8 cellular contexts compared by ENCODE assay signal in the genomic region with DNA sequence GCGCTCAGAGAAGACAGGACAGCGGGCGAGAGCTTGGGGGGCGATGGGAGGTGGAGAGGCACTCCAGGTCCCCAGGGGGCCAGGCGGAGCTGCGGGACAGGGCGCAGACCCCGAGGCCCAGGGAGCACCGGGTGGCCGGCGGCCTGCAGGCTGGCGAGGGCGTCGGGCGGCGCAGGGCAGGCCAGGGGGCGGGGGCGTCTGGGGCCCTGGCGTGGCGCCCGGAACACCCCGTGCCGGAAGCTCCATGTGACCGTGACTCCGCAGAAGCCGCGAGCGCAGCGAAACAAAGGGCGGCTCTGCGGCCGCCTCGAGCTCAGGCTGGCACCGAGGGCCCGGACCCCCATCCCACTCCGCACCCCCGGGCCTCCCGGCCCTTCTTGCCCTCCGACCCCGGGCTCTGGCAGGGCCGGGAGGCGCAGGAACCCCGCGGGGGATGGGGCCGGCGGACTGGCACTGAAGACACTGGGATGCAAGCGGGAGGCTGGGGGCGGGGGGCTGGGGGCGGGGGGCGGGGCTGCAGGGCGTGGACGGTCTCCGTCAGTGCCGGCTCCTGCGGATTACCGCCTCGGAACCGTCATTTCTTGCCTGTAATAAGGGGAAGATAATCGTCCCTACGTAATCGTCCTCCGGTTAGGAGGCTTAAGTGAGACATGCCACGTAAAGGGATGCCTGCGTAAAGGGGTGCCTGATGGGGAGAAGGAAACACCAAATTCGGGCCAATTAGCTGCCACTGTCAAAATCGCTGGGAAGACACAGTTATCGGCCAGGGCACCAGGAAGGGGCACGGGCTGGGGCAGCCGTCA. TPM values are rescaled to one million over a fixed set of nuclear protein-coding genes. Genes with fewer than 3 reads are reported as not detected.
DNase-seq lines count a peak whose midpoint lies in the region; ATAC-seq, FAIRE-seq and TF ChIP-seq lines count a peak whose summit lies in the region.

No MANE protein-coding gene starts in this region.

- H3K27ac ChIP-seq in WERI-Rb-1: peak overlapping the region; percentile 98

- peak; percentile 81 for ATAC-seq in HG02610 (IDR thresholded peaks at IDR 0.05; ENCODE audit: unreplicated experiment)

- TF ChIP-seq CTCF in GM13977 (IDR thresholded peaks at IDR 0.05; ENCODE audit: extremely low read depth, insufficient read depth, missing control alignments) (no peak), WERI-Rb-1 (IDR thresholded peaks at IDR 0.05; ENCODE audit: low read depth, low read length) (no peak), bronchial epithelial cell (IDR thresholded peaks at IDR 0.05; ENCODE audit: insufficient read depth, low read length, severe bottlenecking) (no peak)

- H3K27me3 ChIP-seq in WERI-Rb-1 (ENCODE audit: insufficient read depth, low read depth, severe bottlenecking) (no peaks in the 10 kb centered on the region), bronchial epithelial cell (ENCODE audit: control insufficient read depth, insufficient read depth, low read length) (no peaks in the 10 kb centered on the region)

- H3K9me3 ChIP-seq in WERI-Rb-1 (ENCODE audit: severe bottlenecking): no peaks in the 10 kb centered on the region

- peak overlapping the region; percentile 46 for H3K4me3 ChIP-seq in WERI-Rb-1 (ENCODE audit: low read depth, low read length)
- peak overlapping the region; percentile 26 for H3K4me3 ChIP-seq in bronchial epithelial cell (ENCODE audit: low read depth, low read length)

- H3K36me3 ChIP-seq in WERI-Rb-1: no peaks in the 10 kb centered on the region
- no peaks in the 10 kb centered on the region for H3K36me3 ChIP-seq in bronchial epithelial cell (ENCODE audit: control insufficient read depth, insufficient read depth, low read length)

- peak; percentile 93 for DNase-seq in GM13977 (ENCODE audit: low spot score)
- peak; percentile 48 for DNase-seq in NCI-H1694 (lab: John Stamatoyannopoulos, UW)
- peak; percentile 86 for DNase-seq in WERI-Rb-1
- peak; percentile 58 for DNase-seq in bronchial epithelial cell (ENCODE audit: low read depth)
- peak; percentile 83 for DNase-seq in inferior parietal cortex (ENCODE audit: extremely low spot score)
- peak; percentile 67 for DNase-seq in stimulated activated CD4-positive, alpha-beta T cell treated with anti-CD3 and anti-CD28 coated beads, Interleukin-12 subunit alpha, Interleukin-12 subunit beta, amount 100 ng/mL, for 4 hours
- no peak for DNase-seq in LoVo (ENCODE audit: low spot score)

- in situ Hi-C loops in GM13977 (cut with MboI; ENCODE audit: low pct_unique_long_range_greater_than_20kb, low sequenced_read_pairs, unreplicated experiment): no loop called here

- FAIRE-seq in bronchial epithelial cell (lab: Jason Lieb, UNC): no peak

RNA-seq across cellular contexts. Expression of a gene that starts 19.2 kb away (rescaled TPM):
- total RNA-seq in bronchial epithelial cell: 0.13 TPM in 1 of 2 replicates, not detected in the other

RNA-seq across cellular contexts. Expression of a gene that starts 27.5 kb away (rescaled TPM):
- 701 and 871 TPM in 2 replicates for total RNA-seq in bronchial epithelial cell
